In the genomic region with DNA sequence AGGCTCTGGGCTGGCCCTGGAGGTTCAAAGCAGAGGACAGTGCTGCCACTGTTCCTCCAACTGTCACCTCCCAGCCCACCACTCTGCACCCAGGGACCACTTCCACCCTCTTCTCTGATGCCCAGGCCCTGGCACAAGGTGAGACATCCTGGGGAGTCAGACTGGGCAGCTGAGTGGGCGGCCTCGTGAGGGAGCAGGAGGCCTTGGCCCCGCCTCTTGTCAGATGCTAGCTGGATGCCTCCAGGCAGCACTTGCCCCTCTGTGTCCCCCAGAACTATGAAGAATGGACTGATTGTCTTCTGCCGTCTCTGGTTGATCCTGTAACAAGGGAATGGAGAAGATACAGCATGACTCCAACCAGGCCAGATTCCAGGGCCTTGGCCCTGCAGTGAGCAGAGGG, we compare ENCODE assay signal across 23 cellular contexts.
"Had no signal": no experiment of that assay in that cellular context is flagged by ENCODE, and none has a peak within 500 bp of the region (broad histone marks: within the 10 kb centered on the region; RNA-seq: fewer than 3 reads in every experiment).

No MANE protein-coding gene starts in this region.

- H3K36me3 ChIP-seq: brain microvascular endothelial cell, cardiac muscle cell had no signal

- H3K4me1 Mint-ChIP-seq: activated CD4-positive, alpha-beta T cell treated with anti-CD3 and anti-CD28 coated beads, Interleukin-2, amount 10 ng/mL, durations not matched to agents 24 days and 14 days; activated naive CD8-positive, alpha-beta T cell treated with anti-CD3 and anti-CD28 coated beads for 36 hours had no signal

- H3K27ac Mint-ChIP-seq: activated CD4-positive, alpha-beta T cell treated with anti-CD3 and anti-CD28 coated beads, Interleukin-2, amount 10 ng/mL, durations not matched to agents 24 days and 14 days; activated CD8-positive, alpha-beta memory T cell treated with anti-CD3 and anti-CD28 coated beads, Interleukin-2, amount 10 ng/mL, durations not matched to agents 7 days and 5 days; activated naive CD4-positive, alpha-beta T cell treated with anti-CD3 and anti-CD28 coated beads, Interleukin-2, amount 10 ng/mL, durations not matched to agents 7 days and 5 days; activated naive CD8-positive, alpha-beta T cell treated with anti-CD3 and anti-CD28 coated beads for 36 hours; activated T-cell treated with anti-CD3 and anti-CD28 coated beads, Interleukin-2, amount 50 U/mL, for 24 hours had no signal

- H3K4me3 Mint-ChIP-seq: activated CD4-positive, alpha-beta T cell treated with anti-CD3 and anti-CD28 coated beads, Interleukin-2, amount 10 ng/mL, durations not matched to agents 24 days and 14 days; activated CD8-positive, alpha-beta memory T cell treated with anti-CD3 and anti-CD28 coated beads, Interleukin-2, amount 10 ng/mL, durations not matched to agents 7 days and 5 days; activated naive CD4-positive, alpha-beta T cell treated with anti-CD3 and anti-CD28 coated beads, Interleukin-2, amount 10 ng/mL, durations not matched to agents 7 days and 5 days; activated naive CD8-positive, alpha-beta T cell treated with anti-CD3 and anti-CD28 coated beads for 36 hours; activated T-cell treated with anti-CD3 and anti-CD28 coated beads, Interleukin-2, amount 50 U/mL, for 24 hours had no signal

- H3K9me3 ChIP-seq: SK-N-SH had no signal

- H3K27ac ChIP-seq: brain microvascular endothelial cell, cardiac muscle cell, VCaP had no signal

- DNase-seq: activated CD4-positive, alpha-beta T cell treated with anti-CD3 and anti-CD28 coated beads for 1 hour; activated CD4-positive, alpha-beta T cell treated with anti-CD3 and anti-CD28 coated beads, Interleukin-2, amount 10 ng/mL, durations not matched to agents 24 days and 14 days; activated CD4-positive, alpha-beta T cell treated with anti-CD3 and anti-CD28 coated beads, Interleukin-2, amount 50 U/mL, for 48 hours; activated CD8-positive, alpha-beta memory T cell treated with anti-CD3 and anti-CD28 coated beads, Interleukin-2, amount 10 ng/mL, durations not matched to agents 7 days and 5 days; activated gamma-delta T cell; activated naive CD4-positive, alpha-beta T cell treated with anti-CD3 and anti-CD28 coated beads, Interleukin-2, amount 10 ng/mL, durations not matched to agents 7 days and 5 days; activated naive CD8-positive, alpha-beta T cell treated with anti-CD3 and anti-CD28 coated beads for 36 hours; activated T-cell treated with anti-CD3 and anti-CD28 coated beads, Interleukin-2, amount 50 U/mL, for 24 hours; brain microvascular endothelial cell; Karpas-422; MM.1S; NCI-H1105 treated with DMSO at 0.1 percent for 48 hours; NCI-H1436 treated with DMSO at 0.1 percent for 48 hours; NCI-H187; NCI-H2081; NCI-H510A treated with DMSO at 0.1 percent for 48 hours; PC-3; SIG-M5; SK-N-SH; T-helper 1 cell had no signal

- H3K4me3 ChIP-seq: cardiac muscle cell, K562 had no signal

- H3K9me3 Mint-ChIP-seq: activated CD4-positive, alpha-beta T cell treated with anti-CD3 and anti-CD28 coated beads, Interleukin-2, amount 10 ng/mL, durations not matched to agents 24 days and 14 days; activated naive CD4-positive, alpha-beta T cell treated with anti-CD3 and anti-CD28 coated beads, Interleukin-2, amount 10 ng/mL, durations not matched to agents 7 days and 5 days; activated naive CD8-positive, alpha-beta T cell treated with anti-CD3 and anti-CD28 coated beads for 36 hours; activated T-cell treated with anti-CD3 and anti-CD28 coated beads, Interleukin-2, amount 50 U/mL, for 24 hours had no signal

- H3K4me2 ChIP-seq: SK-N-SH had no signal

- H3K9ac ChIP-seq: SK-N-SH had no signal

- H3K36me3 Mint-ChIP-seq: activated CD8-positive, alpha-beta memory T cell treated with anti-CD3 and anti-CD28 coated beads, Interleukin-2, amount 10 ng/mL, durations not matched to agents 7 days and 5 days; activated naive CD4-positive, alpha-beta T cell treated with anti-CD3 and anti-CD28 coated beads, Interleukin-2, amount 10 ng/mL, durations not matched to agents 7 days and 5 days; activated naive CD8-positive, alpha-beta T cell treated with anti-CD3 and anti-CD28 coated beads for 36 hours had no signal

- ATAC-seq: activated CD8-positive, alpha-beta memory T cell treated with anti-CD3 and anti-CD28 coated beads, Interleukin-2, amount 10 ng/mL, durations not matched to agents 7 days and 5 days; K562; PC-3 had no signal
